ENCODE assay signal across 25 cellular contexts in genomic region chr3:196963309-196963953, GRCh38.
"Had no signal": no experiment of that assay in that cellular context is flagged by ENCODE, and none has a peak within 500 bp of the region (broad histone marks: within the 10 kb centered on the region; RNA-seq: fewer than 3 reads in every experiment).

No MANE protein-coding gene starts in this region.

- H3K4me3 ChIP-seq: heart right ventricle, ovary, prostate gland, right atrium auricular region, thyroid gland had no signal

- ATAC-seq: activated T-cell treated with anti-CD3 and anti-CD28 coated beads, Interleukin-2, amount 50 U/mL, for 72 hours; heart right ventricle; left ventricle myocardium superior; natural killer cell treated with Interleukin-12 subunit alpha and Interleukin-12 subunit beta and Interleukin-15 and Interleukin-18, amount 100 ng/mL, for 72 hours had no signal

- H3K9me3 ChIP-seq: heart right ventricle, ovary, prostate gland, right atrium auricular region, thyroid gland had no signal

- H3K27ac ChIP-seq: heart right ventricle, ovary, prostate gland, right atrium auricular region, thyroid gland had no signal

- H3K4me1 ChIP-seq: prostate gland had no signal

- H3K27ac Mint-ChIP-seq: activated naive CD4-positive, alpha-beta T cell treated with anti-CD3 and anti-CD28 coated beads, Interleukin-2, amount 10 ng/mL, durations not matched to agents 7 days and 5 days; activated T-cell treated with anti-CD3 and anti-CD28 coated beads, Interleukin-2, amount 50 U/mL, for 72 hours; dendritic cell treated with granulocyte-macrophage colony-stimulating factor and Interleukin-4, amounts not matched to agents 40 ng/mL and 50 ng/mL, for 4 days; immature natural killer cell; natural killer cell treated with Interleukin-12 subunit alpha and Interleukin-12 subunit beta and Interleukin-15 and Interleukin-18, amount 100 ng/mL, for 72 hours; stimulated activated naive CD8-positive, alpha-beta T cell treated with anti-CD3 and anti-CD28 coated beads, Interleukin-15, Interleukin-2, amounts not matched to agents 100 ng/mL and 50 ng/mL, for 24 hours had no signal

- H3K27me3 ChIP-seq: heart right ventricle, right atrium auricular region, thyroid gland had no signal

- H3K9me3 Mint-ChIP-seq: activated naive CD4-positive, alpha-beta T cell treated with anti-CD3 and anti-CD28 coated beads, Interleukin-2, amount 10 ng/mL, durations not matched to agents 7 days and 5 days; immature natural killer cell; natural killer cell treated with Interleukin-12 subunit alpha and Interleukin-12 subunit beta and Interleukin-15 and Interleukin-18, amount 100 ng/mL, for 72 hours; stimulated activated naive CD8-positive, alpha-beta T cell treated with anti-CD3 and anti-CD28 coated beads, Interleukin-15, Interleukin-2, amounts not matched to agents 100 ng/mL and 50 ng/mL, for 24 hours had no signal

- H3K4me3 Mint-ChIP-seq: activated naive CD4-positive, alpha-beta T cell treated with anti-CD3 and anti-CD28 coated beads, Interleukin-2, amount 10 ng/mL, durations not matched to agents 7 days and 5 days; activated T-cell treated with anti-CD3 and anti-CD28 coated beads, Interleukin-2, amount 50 U/mL, for 72 hours; dendritic cell treated with granulocyte-macrophage colony-stimulating factor and Interleukin-4, amounts not matched to agents 40 ng/mL and 50 ng/mL, for 4 days; immature natural killer cell; natural killer cell treated with Interleukin-12 subunit alpha and Interleukin-12 subunit beta and Interleukin-15 and Interleukin-18, amount 100 ng/mL, for 72 hours; stimulated activated naive CD8-positive, alpha-beta T cell treated with anti-CD3 and anti-CD28 coated beads, Interleukin-15, Interleukin-2, amounts not matched to agents 100 ng/mL and 50 ng/mL, for 24 hours had no signal

- FAIRE-seq: bronchial epithelial cell, endometrium, TTC549 had no signal

- DNase-seq: activated effector memory CD4-positive, alpha-beta T cell treated with Interleukin-2 at 50 U/mL for 16 hours; activated naive CD4-positive, alpha-beta T cell treated with anti-CD3 and anti-CD28 coated beads, Interleukin-2, amount 10 ng/mL, durations not matched to agents 7 days and 5 days; activated T-cell treated with anti-CD3 and anti-CD28 coated beads, Interleukin-2, amount 50 U/mL, for 72 hours; amygdala; cerebellar nuclear complex; effector CD4-positive, alpha-beta T cell; heart right ventricle; immature natural killer cell; kidney glomerular epithelial cell; left ventricle myocardium superior; mammary epithelial cell; midbrain; ovary; stimulated activated CD4-positive, alpha-beta T cell treated with anti-CD3 and anti-CD28 coated beads, Interleukin-4, amount 100 ng/mL, for 24 hours; substantia nigra; T-helper 1 cell; thyroid gland had no signal

- H3K27me3 Mint-ChIP-seq: natural killer cell treated with Interleukin-12 subunit alpha and Interleukin-12 subunit beta and Interleukin-15 and Interleukin-18, amount 100 ng/mL, for 72 hours had no signal

- H3K36me3 Mint-ChIP-seq: immature natural killer cell; natural killer cell treated with Interleukin-12 subunit alpha and Interleukin-12 subunit beta and Interleukin-15 and Interleukin-18, amount 100 ng/mL, for 72 hours had no signal

- H3K36me3 ChIP-seq: ovary, prostate gland, right atrium auricular region, thyroid gland had no signal
